Comparison of ENCODE assay signal across 9 cellular contexts in genomic region chr19:13241321-13242104, GRCh38.
A peak's percentile ranks its signal among the peaks of the same experiment; 100 is the strongest.
DNase-seq lines count a peak whose midpoint lies in the region; ATAC-seq and TF ChIP-seq lines count a peak whose summit lies in the region.
"Had no signal": no experiment of that assay in that cellular context is flagged by ENCODE, and none has a peak within 500 bp of the region (broad histone marks: within the 10 kb centered on the region; RNA-seq: fewer than 3 reads in every experiment).

No MANE protein-coding gene starts in this region.

- H3K4me1 Mint-ChIP-seq in activated T-cell treated with anti-CD3 and anti-CD28 coated beads, Interleukin-2, amount 50 U/mL, for 4 hours (ENCODE audit: low read depth): peaks cover 14% of the 10 kb centered on the region
- peaks cover 10% of the 10 kb centered on the region for H3K4me1 Mint-ChIP-seq in osteocyte (ENCODE audit: unreplicated experiment)

- no peak overlapping the region for H3K4me3 ChIP-seq in GM12865 (ENCODE audit: low read depth, low read length)
- H3K4me3 ChIP-seq: PC-9 had no signal

- TF ChIP-seq CTCF in GM12865 (IDR thresholded peaks at IDR 0.05; ENCODE audit: insufficient read depth, low read depth, low read length, missing control alignments): peak; percentile 20
- TF ChIP-seq CTCF in osteocyte (IDR thresholded peaks at IDR 0.05): peak; percentile 8

- no peaks in the 10 kb centered on the region for H3K27me3 Mint-ChIP-seq in activated T-cell treated with anti-CD3 and anti-CD28 coated beads, Interleukin-2, amount 50 U/mL, for 4 hours (ENCODE audit: low read depth)
- no peaks in the 10 kb centered on the region for H3K27me3 Mint-ChIP-seq in osteocyte (ENCODE audit: unreplicated experiment)

- H3K27ac Mint-ChIP-seq in osteocyte (ENCODE audit: unreplicated experiment): no peak overlapping the region

- no peaks in the 10 kb centered on the region for H3K36me3 Mint-ChIP-seq in activated T-cell treated with anti-CD3 and anti-CD28 coated beads, Interleukin-2, amount 50 U/mL, for 4 hours (ENCODE audit: insufficient read depth)
- no peaks in the 10 kb centered on the region for H3K36me3 Mint-ChIP-seq in osteocyte (ENCODE audit: unreplicated experiment)

- ATAC-seq in activated T-cell treated with anti-CD3 and anti-CD28 coated beads, Interleukin-2, amount 50 U/mL, for 4 hours: peak; percentile 68 to 77
- ATAC-seq in GM21390 (IDR thresholded peaks at IDR 0.05; ENCODE audit: unreplicated experiment): no peak
- ATAC-seq in HG02571 (IDR thresholded peaks at IDR 0.05; ENCODE audit: unreplicated experiment): no peak
- no peak for ATAC-seq in HG02759 (IDR thresholded peaks at IDR 0.05; ENCODE audit: unreplicated experiment)

- no peaks in the 10 kb centered on the region for H3K9me3 Mint-ChIP-seq in activated T-cell treated with anti-CD3 and anti-CD28 coated beads, Interleukin-2, amount 50 U/mL, for 4 hours
- H3K9me3 Mint-ChIP-seq in osteocyte (ENCODE audit: unreplicated experiment): no peaks in the 10 kb centered on the region

- DNase-seq in GM12865 (ENCODE audit: low read depth) (peak; percentile 40), LHCN-M2 (ENCODE audit: low read depth) (peak; percentile 30), osteocyte (ENCODE audit: extremely low spot score, unreplicated experiment) (no peak), DMS53 treated with DMSO at 0.1 percent for 48 hours (lab: John Stamatoyannopoulos, UW; ENCODE audit: unreplicated experiment) (no peak)
- no peak for DNase-seq in activated T-cell treated with anti-CD3 and anti-CD28 coated beads, Interleukin-2, amount 50 U/mL, for 4 hours

- H3K4me3 Mint-ChIP-seq in activated T-cell treated with anti-CD3 and anti-CD28 coated beads, Interleukin-2, amount 50 U/mL, for 4 hours: peak overlapping the region; percentile 27
- H3K4me3 Mint-ChIP-seq in osteocyte (ENCODE audit: unreplicated experiment): no peak overlapping the region

Comparison
In these comparisons a context has a peak if more than half of its experiments do, and no peak if none do; other contexts are left out.
1. DNase-seq: peak in GM12865 (single experiment) and LHCN-M2 (single experiment); none in activated T-cell treated with anti-CD3 and anti-CD28 coated beads, Interleukin-2, amount 50 U/mL, for 4 hours (single experiment), osteocyte (single experiment) and DMS53 treated with DMSO at 0.1 percent for 48 hours (single experiment).
2. ATAC-seq: peak in activated T-cell treated with anti-CD3 and anti-CD28 coated beads, Interleukin-2, amount 50 U/mL, for 4 hours (2 of 2); none in GM21390 (single experiment), HG02571 (single experiment) and HG02759 (single experiment).